In the genomic region with DNA sequence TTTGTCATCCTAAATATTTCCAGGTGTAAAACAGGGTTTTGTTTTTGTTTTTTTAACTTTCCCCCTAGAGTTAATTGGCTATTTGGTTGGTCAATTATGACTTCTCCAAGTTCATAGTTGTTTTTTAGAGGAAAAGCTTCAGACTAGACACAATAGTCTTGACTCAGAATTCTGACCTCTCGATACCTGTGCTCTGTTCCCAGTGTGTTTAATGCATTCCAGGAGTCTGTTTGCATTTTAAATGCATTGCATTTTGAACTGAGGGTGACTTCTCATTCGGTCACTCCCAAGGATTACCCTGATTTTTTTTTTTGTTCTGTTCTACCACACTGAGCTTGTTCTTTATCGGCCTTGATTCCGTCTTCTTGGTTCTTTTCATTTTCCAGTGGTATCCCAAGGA, we compare ENCODE assay signal across 3 cellular contexts.
TF ChIP-seq lines count a peak whose summit lies in the region.

No MANE protein-coding gene starts in this region.

TF ChIP-seq in A549, 52 proteins besides CTCF, POLR2A, EP300 and RAD21:
- no peak for TF ChIP-seq KDM5A (IDR thresholded peaks at IDR 0.05)
- TF ChIP-seq HEYL (CRISPR knock-in tag; IDR thresholded peaks at IDR 0.05): no peak
- TF ChIP-seq, protein P1, sequence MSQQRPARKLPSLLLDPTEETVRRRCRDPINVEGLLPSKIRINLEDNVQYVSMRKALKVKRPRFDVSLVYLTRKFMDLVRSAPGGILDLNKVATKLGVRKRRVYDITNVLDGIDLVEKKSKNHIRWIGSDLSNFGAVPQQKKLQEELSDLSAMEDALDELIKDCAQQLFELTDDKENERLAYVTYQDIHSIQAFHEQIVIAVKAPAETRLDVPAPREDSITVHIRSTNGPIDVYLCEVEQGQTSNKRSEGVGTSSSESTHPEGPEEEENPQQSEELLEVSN (IDR thresholded peaks at IDR 0.05; ENCODE audit: borderline replicate concordance, low read depth): no peak
- TF ChIP-seq NR3C1 (IDR thresholded peaks at IDR 0.05): no peak
- no peak for TF ChIP-seq TP53 (CRISPR knock-in tag; IDR thresholded peaks at IDR 0.05)
- no peak for TF ChIP-seq FOSL2 (IDR thresholded peaks at IDR 0.05)
- no peak for TF ChIP-seq FOSL2 (CRISPR knock-in tag; IDR thresholded peaks at IDR 0.05)
- TF ChIP-seq, protein P2, sequence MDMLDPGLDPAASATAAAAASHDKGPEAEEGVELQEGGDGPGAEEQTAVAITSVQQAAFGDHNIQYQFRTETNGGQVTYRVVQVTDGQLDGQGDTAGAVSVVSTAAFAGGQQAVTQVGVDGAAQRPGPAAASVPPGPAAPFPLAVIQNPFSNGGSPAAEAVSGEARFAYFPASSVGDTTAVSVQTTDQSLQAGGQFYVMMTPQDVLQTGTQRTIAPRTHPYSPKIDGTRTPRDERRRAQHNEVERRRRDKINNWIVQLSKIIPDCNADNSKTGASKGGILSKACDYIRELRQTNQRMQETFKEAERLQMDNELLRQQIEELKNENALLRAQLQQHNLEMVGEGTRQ (IDR thresholded peaks at IDR 0.05): no peak
- no peak for TF ChIP-seq RFX5 (IDR thresholded peaks at IDR 0.05)
- TF ChIP-seq, protein P3, sequence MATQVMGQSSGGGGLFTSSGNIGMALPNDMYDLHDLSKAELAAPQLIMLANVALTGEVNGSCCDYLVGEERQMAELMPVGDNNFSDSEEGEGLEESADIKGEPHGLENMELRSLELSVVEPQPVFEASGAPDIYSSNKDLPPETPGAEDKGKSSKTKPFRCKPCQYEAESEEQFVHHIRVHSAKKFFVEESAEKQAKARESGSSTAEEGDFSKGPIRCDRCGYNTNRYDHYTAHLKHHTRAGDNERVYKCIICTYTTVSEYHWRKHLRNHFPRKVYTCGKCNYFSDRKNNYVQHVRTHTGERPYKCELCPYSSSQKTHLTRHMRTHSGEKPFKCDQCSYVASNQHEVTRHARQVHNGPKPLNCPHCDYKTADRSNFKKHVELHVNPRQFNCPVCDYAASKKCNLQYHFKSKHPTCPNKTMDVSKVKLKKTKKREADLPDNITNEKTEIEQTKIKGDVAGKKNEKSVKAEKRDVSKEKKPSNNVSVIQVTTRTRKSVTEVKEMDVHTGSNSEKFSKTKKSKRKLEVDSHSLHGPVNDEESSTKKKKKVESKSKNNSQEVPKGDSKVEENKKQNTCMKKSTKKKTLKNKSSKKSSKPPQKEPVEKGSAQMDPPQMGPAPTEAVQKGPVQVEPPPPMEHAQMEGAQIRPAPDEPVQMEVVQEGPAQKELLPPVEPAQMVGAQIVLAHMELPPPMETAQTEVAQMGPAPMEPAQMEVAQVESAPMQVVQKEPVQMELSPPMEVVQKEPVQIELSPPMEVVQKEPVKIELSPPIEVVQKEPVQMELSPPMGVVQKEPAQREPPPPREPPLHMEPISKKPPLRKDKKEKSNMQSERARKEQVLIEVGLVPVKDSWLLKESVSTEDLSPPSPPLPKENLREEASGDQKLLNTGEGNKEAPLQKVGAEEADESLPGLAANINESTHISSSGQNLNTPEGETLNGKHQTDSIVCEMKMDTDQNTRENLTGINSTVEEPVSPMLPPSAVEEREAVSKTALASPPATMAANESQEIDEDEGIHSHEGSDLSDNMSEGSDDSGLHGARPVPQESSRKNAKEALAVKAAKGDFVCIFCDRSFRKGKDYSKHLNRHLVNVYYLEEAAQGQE (IDR thresholded peaks at IDR 0.05): no peak
- TF ChIP-seq NPAS2 (CRISPR knock-in tag; IDR thresholded peaks at IDR 0.05; ENCODE audit: borderline replicate concordance): no peak
- TF ChIP-seq, protein P4, sequence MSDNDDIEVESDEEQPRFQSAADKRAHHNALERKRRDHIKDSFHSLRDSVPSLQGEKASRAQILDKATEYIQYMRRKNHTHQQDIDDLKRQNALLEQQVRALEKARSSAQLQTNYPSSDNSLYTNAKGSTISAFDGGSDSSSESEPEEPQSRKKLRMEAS (IDR thresholded peaks at IDR 0.05): no peak
- no peak for TF ChIP-seq CHD4 (IDR thresholded peaks at IDR 0.05; ENCODE audit: borderline replicate concordance)

TF ChIP-seq in IMR-90, 13 proteins besides CTCF, POLR2A, EP300 and RAD21:
- TF ChIP-seq FOS (IDR thresholded peaks at IDR 0.05; ENCODE audit: low read depth, low read length) (no peak), CHD1 (IDR thresholded peaks at IDR 0.05; ENCODE audit: low read depth, low read length) (no peak), RCOR1 (IDR thresholded peaks at IDR 0.05; ENCODE audit: insufficient replicate concordance, low read length) (no peak), BHLHE40 (IDR thresholded peaks at IDR 0.05; ENCODE audit: low read depth, low read length) (no peak)
- TF ChIP-seq, protein P5, sequence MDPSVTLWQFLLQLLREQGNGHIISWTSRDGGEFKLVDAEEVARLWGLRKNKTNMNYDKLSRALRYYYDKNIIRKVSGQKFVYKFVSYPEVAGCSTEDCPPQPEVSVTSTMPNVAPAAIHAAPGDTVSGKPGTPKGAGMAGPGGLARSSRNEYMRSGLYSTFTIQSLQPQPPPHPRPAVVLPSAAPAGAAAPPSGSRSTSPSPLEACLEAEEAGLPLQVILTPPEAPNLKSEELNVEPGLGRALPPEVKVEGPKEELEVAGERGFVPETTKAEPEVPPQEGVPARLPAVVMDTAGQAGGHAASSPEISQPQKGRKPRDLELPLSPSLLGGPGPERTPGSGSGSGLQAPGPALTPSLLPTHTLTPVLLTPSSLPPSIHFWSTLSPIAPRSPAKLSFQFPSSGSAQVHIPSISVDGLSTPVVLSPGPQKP (IDR thresholded peaks at IDR 0.05; ENCODE audit: borderline replicate concordance, low read depth, low read length): no peak

TF ChIP-seq in HepG2, 621 proteins besides CTCF, POLR2A, EP300 and RAD21:
- TF ChIP-seq NFYB (CRISPR knock-in tag; IDR thresholded peaks at IDR 0.05) (no peak), BCL6 (CRISPR knock-in tag; IDR thresholded peaks at IDR 0.05) (peak; percentile 82; the same call in 1 of the 2 replicates), NFE2L1 (CRISPR knock-in tag; IDR thresholded peaks at IDR 0.05; ENCODE audit: borderline replicate concordance) (no peak), TEAD3 (CRISPR knock-in tag; optimal IDR thresholded peaks at IDR 0.05; ENCODE audit: borderline replicate concordance) (peak; percentile 19), YEATS2 (CRISPR knock-in tag; IDR thresholded peaks at IDR 0.05; ENCODE audit: borderline replicate concordance) (no peak), SOX13 (IDR thresholded peaks at IDR 0.05) (no peak), SOX13 (CRISPR knock-in tag; conservative IDR thresholded peaks at IDR 0.05 in 1 of 2, IDR thresholded peaks at IDR 0.05 in 1 of 2) (peak in 1 of 2 experiments; percentile 47; a peak in 1 of 4 replicates), RARA (CRISPR knock-in tag; IDR thresholded peaks at IDR 0.05) (peak; percentile 66), ZNF33A (CRISPR knock-in tag; IDR thresholded peaks at IDR 0.05; ENCODE audit: borderline replicate concordance) (no peak)
- TF ChIP-seq, protein P6, sequence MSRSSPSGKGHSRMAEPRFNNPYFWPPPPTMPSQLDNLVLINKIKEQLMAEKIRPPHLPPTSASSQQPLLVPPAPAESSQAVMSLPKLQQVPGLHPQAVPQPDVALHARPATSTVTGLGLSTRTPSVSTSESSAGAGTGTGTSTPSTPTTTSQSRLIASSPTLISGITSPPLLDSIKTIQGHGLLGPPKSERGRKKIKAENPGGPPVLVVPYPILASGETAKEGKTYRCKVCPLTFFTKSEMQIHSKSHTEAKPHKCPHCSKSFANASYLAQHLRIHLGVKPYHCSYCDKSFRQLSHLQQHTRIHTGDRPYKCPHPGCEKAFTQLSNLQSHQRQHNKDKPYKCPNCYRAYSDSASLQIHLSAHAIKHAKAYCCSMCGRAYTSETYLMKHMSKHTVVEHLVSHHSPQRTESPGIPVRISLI (CRISPR knock-in tag; IDR thresholded peaks at IDR 0.05; ENCODE audit: borderline replicate concordance): peak; percentile 57; the same call in 1 of the 2 replicates
